Comparison of ENCODE assay signal across 35 cellular contexts in genomic region chr18:46570666-46571065, GRCh38.
"Had no signal": no experiment of that assay in that cellular context is flagged by ENCODE, and none has a peak within 500 bp of the region (broad histone marks: within the 10 kb centered on the region; RNA-seq: fewer than 3 reads in every experiment).

No MANE protein-coding gene starts in this region.

- H3K27ac ChIP-seq: KMS-11 had no signal

- H3K36me3 ChIP-seq: MG63 had no signal

- H3K4me3 ChIP-seq: MG63 had no signal

- H3K4me2 ChIP-seq: KMS-11 had no signal

- DNase-seq: Karpas-422, Kasumi-1, KBM-7, KG1, MG63, MM.1S, MV-4-11, NCI-H1048, NCI-H1092, NCI-H1092 treated with DMSO at 0.1 percent for 48 hours, NCI-H1105, NCI-H1105 treated with DMSO at 0.1 percent for 48 hours, NCI-H1417, NCI-H1417 treated with DMSO at 0.1 percent for 48 hours, NCI-H1436, NCI-H1436 treated with DMSO at 0.1 percent for 48 hours, NCI-H146, NCI-H1694, NCI-H1694 treated with DMSO at 0.1 percent for 48 hours, NCI-H187, NCI-H187 treated with DMSO at 0.1 percent for 48 hours, NCI-H1930, NCI-H2029, NCI-H2029 treated with DMSO at 0.1 percent for 48 hours, NCI-H2081, NCI-H2081 treated with DMSO at 0.1 percent for 48 hours, NCI-H2107, NCI-H2171, NCI-H2171 treated with DMSO at 0.1 percent for 48 hours, NCI-H2227 treated with DMSO at 0.1 percent for 48 hours, NCI-H226, NCI-H345, NCI-H446, NCI-H446 treated with DMSO at 0.1 percent for 48 hours had no signal

- H3K9ac ChIP-seq: KMS-11 had no signal

- H3K9me3 ChIP-seq: MG63 had no signal
